In genomic region chr4:2257361-2258001, GRCh38 we compare ENCODE assay signal across 10 cellular contexts. TPM values are rescaled to one million over a fixed set of nuclear protein-coding genes. Genes with fewer than 3 reads are reported as not detected.
A peak's percentile ranks its signal among the peaks of the same experiment; 100 is the strongest.
DNase-seq lines count a peak whose midpoint lies in the region; ATAC-seq and TF ChIP-seq lines count a peak whose summit lies in the region.
"Had no signal": no experiment of that assay in that cellular context is flagged by ENCODE, and none has a peak within 500 bp of the region (broad histone marks: within the 10 kb centered on the region; RNA-seq: fewer than 3 reads in every experiment).

No MANE protein-coding gene starts in this region.

- DNase-seq in activated naive CD8-positive, alpha-beta T cell treated with anti-CD3 and anti-CD28 coated beads for 36 hours = peak; percentile 0
- DNase-seq in activated naive CD8-positive, alpha-beta T cell treated with anti-CD3 and anti-CD28 coated beads, Interleukin-2, amount 50 U/mL, for 24 hours = no peak
- DNase-seq in neural crest cell (ENCODE audit: low read depth, low spot score) (no peak), uterus (peak; percentile 23 to 27), GF-D8 (lab: John Stamatoyannopoulos, UW) (no peak), NCI-H128 (lab: John Stamatoyannopoulos, UW; ENCODE audit: unreplicated experiment) (no peak)
- DNase-seq: NCI-H1930, SJCRH30 had no signal

- intact Hi-C loops in uterus (cut with DNase I; ENCODE audit: low total_unique reads) = no loop called here

- WGBS in gastroesophageal sphincter (ENCODE audit: low coverage in 1 of 2), 2 donors = no CpG with 5 or more reads among the region's 14 CpGs

- H3K36me3 ChIP-seq in gastroesophageal sphincter (peaks cover 0 to 49% of the 10 kb centered on the region in 2 donors), uterus (no peaks in the 10 kb centered on the region)
- H3K36me3 ChIP-seq: SJCRH30 had no signal

- peak overlapping the region; percentile 4 to 97 (median 94) for H3K27ac ChIP-seq in gastroesophageal sphincter
- peak overlapping the region; percentile 89 to 93 for H3K27ac ChIP-seq in uterus
- H3K27ac ChIP-seq: SJCRH30 had no signal

- no peaks in the 10 kb centered on the region for H3K27me3 ChIP-seq in gastroesophageal sphincter
- H3K27me3 ChIP-seq in uterus = no peaks in the 10 kb centered on the region
- H3K27me3 ChIP-seq: SJCRH30 had no signal

- no peaks in the 10 kb centered on the region for H3K9me3 ChIP-seq in gastroesophageal sphincter
- no peaks in the 10 kb centered on the region for H3K9me3 ChIP-seq in uterus
- H3K9me3 ChIP-seq: SJCRH30 had no signal

- TF ChIP-seq CTCF in gastroesophageal sphincter (IDR thresholded peaks at IDR 0.05) (no peak), neural crest cell (conservative IDR thresholded peaks at IDR 0.05) (no peak), uterus (IDR thresholded peaks at IDR 0.05) (no peak)

- ATAC-seq in activated naive CD8-positive, alpha-beta T cell treated with anti-CD3 and anti-CD28 coated beads, Interleukin-2, amount 50 U/mL, for 24 hours = no peak
- ATAC-seq in gastroesophageal sphincter = no peak
- no peak for ATAC-seq in HG02973 (IDR thresholded peaks at IDR 0.05; ENCODE audit: unreplicated experiment)

- H3K4me1 ChIP-seq in gastroesophageal sphincter (peaks cover 5 to 81% (median 59%) of the 10 kb centered on the region in 3 donors), uterus (peaks cover 9 to 55% of the 10 kb centered on the region in 2 donors)
- H3K4me1 ChIP-seq: SJCRH30 had no signal

- no peaks in the 10 kb centered on the region for H3K9me3 Mint-ChIP-seq in activated naive CD8-positive, alpha-beta T cell treated with anti-CD3 and anti-CD28 coated beads for 36 hours
- no peaks in the 10 kb centered on the region for H3K9me3 Mint-ChIP-seq in activated naive CD8-positive, alpha-beta T cell treated with anti-CD3 and anti-CD28 coated beads, Interleukin-2, amount 50 U/mL, for 24 hours
- no peaks in the 10 kb centered on the region for H3K9me3 Mint-ChIP-seq in neural crest cell

- no peaks in the 10 kb centered on the region for H3K4me1 Mint-ChIP-seq in activated naive CD8-positive, alpha-beta T cell treated with anti-CD3 and anti-CD28 coated beads for 36 hours
- H3K4me1 Mint-ChIP-seq in activated naive CD8-positive, alpha-beta T cell treated with anti-CD3 and anti-CD28 coated beads, Interleukin-2, amount 50 U/mL, for 24 hours = no peaks in the 10 kb centered on the region
- no peaks in the 10 kb centered on the region for H3K4me1 Mint-ChIP-seq in neural crest cell

- H3K36me3 Mint-ChIP-seq in activated naive CD8-positive, alpha-beta T cell treated with anti-CD3 and anti-CD28 coated beads for 36 hours = no peaks in the 10 kb centered on the region
- no peaks in the 10 kb centered on the region for H3K36me3 Mint-ChIP-seq in activated naive CD8-positive, alpha-beta T cell treated with anti-CD3 and anti-CD28 coated beads, Interleukin-2, amount 50 U/mL, for 24 hours (ENCODE audit: low read depth)
- no peaks in the 10 kb centered on the region for H3K36me3 Mint-ChIP-seq in neural crest cell (ENCODE audit: low read depth)

- no peaks in the 10 kb centered on the region for H3K27me3 Mint-ChIP-seq in activated naive CD8-positive, alpha-beta T cell treated with anti-CD3 and anti-CD28 coated beads for 36 hours
- no peaks in the 10 kb centered on the region for H3K27me3 Mint-ChIP-seq in activated naive CD8-positive, alpha-beta T cell treated with anti-CD3 and anti-CD28 coated beads, Interleukin-2, amount 50 U/mL, for 24 hours
- no peaks in the 10 kb centered on the region for H3K27me3 Mint-ChIP-seq in neural crest cell (ENCODE audit: low read depth)

- peak overlapping the region in 1 of 2 donors; percentile 20 for H3K4me3 ChIP-seq in gastroesophageal sphincter
- H3K4me3 ChIP-seq in uterus = no peak overlapping the region
- H3K4me3 ChIP-seq: SJCRH30 had no signal

- no peak overlapping the region for H3K27ac Mint-ChIP-seq in activated naive CD8-positive, alpha-beta T cell treated with anti-CD3 and anti-CD28 coated beads for 36 hours
- no peak overlapping the region for H3K27ac Mint-ChIP-seq in activated naive CD8-positive, alpha-beta T cell treated with anti-CD3 and anti-CD28 coated beads, Interleukin-2, amount 50 U/mL, for 24 hours
- H3K27ac Mint-ChIP-seq in neural crest cell (ENCODE audit: unreplicated experiment) = peak overlapping the region; percentile 86

- H3K4me3 Mint-ChIP-seq in activated naive CD8-positive, alpha-beta T cell treated with anti-CD3 and anti-CD28 coated beads for 36 hours = no peak overlapping the region
- H3K4me3 Mint-ChIP-seq in activated naive CD8-positive, alpha-beta T cell treated with anti-CD3 and anti-CD28 coated beads, Interleukin-2, amount 50 U/mL, for 24 hours = no peak overlapping the region
- peak overlapping the region; percentile 59 for H3K4me3 Mint-ChIP-seq in neural crest cell

- TF ChIP-seq POLR2A in gastroesophageal sphincter (IDR thresholded peaks at IDR 0.05) (no peak), uterus (IDR thresholded peaks at IDR 0.05) (no peak)

- no peak for TF ChIP-seq EP300 in gastroesophageal sphincter (IDR thresholded peaks at IDR 0.05)

RNA-seq across cellular contexts. Expression of gene MXD4, which starts 4.4 kb away (rescaled TPM):
- 1 to 10 TPM in 1 of 2 experiments, under 1 TPM in 1; 0.78 to 1.2 TPM for total RNA-seq in activated naive CD8-positive, alpha-beta T cell treated with anti-CD3 and anti-CD28 coated beads for 36 hours
- total RNA-seq in gastroesophageal sphincter = 10 to 100 TPM; 36.1 to 76.2 (median 55.6) TPM
- 47.1 and 54.3 TPM in 2 replicates for total RNA-seq in neural crest cell
- total RNA-seq in uterus = 10 to 100 TPM; 15.4 to 53.1 (median 31.8) TPM

RNA-seq across cellular contexts. Expression of gene HAUS3, which starts 15.6 kb away (rescaled TPM):
- total RNA-seq in activated naive CD8-positive, alpha-beta T cell treated with anti-CD3 and anti-CD28 coated beads for 36 hours = 10 to 100 TPM; 23.6 to 23.7 TPM
- total RNA-seq in gastroesophageal sphincter (10 to 100 TPM in 3 of 4 donors, 1 to 10 TPM in 1; 10.0 to 16.3 (median 12.7) TPM), neural crest cell (26.1 and 26.9 TPM in 2 replicates), uterus (10 to 100 TPM in 3 of 4 donors, 1 to 10 TPM in 1; 7.4 to 29.9 (median 14.2) TPM)

RNA-seq across cellular contexts. Expression of gene POLN, which starts 15.6 kb away (rescaled TPM):
- 1 to 10 TPM in 1 of 2 experiments, under 1 TPM in 1; 0.92 to 1.0 TPM for total RNA-seq in activated naive CD8-positive, alpha-beta T cell treated with anti-CD3 and anti-CD28 coated beads for 36 hours
- 1 to 10 TPM; 1.5 to 4.6 (median 2.6) TPM for total RNA-seq in gastroesophageal sphincter
- total RNA-seq in neural crest cell = 4.0 and 5.6 TPM in 2 replicates
- 1 to 10 TPM in 2 of 4 donors, under 1 TPM in 1, not detected in 1; 0.26 to 5.8 (median 5.5) TPM for total RNA-seq in uterus

Comparison
In these comparisons a context has a peak if more than half of its experiments do, and no peak if none do; other contexts are left out.
1. DNase-seq: peak in activated naive CD8-positive, alpha-beta T cell treated with anti-CD3 and anti-CD28 coated beads for 36 hours (single experiment) and uterus (2 of 2); none in activated naive CD8-positive, alpha-beta T cell treated with anti-CD3 and anti-CD28 coated beads, Interleukin-2, amount 50 U/mL, for 24 hours (single experiment), neural crest cell (single experiment), GF-D8 (single experiment) and NCI-H128 (single experiment).
2. RNA of gene MXD4, which starts 4.4 kb away (total RNA-seq): 36.1 to 76.2 TPM in gastroesophageal sphincter, 47.1 to 54.3 TPM in neural crest cell and 15.4 to 53.1 TPM in uterus; 0.78 to 1.2 TPM in activated naive CD8-positive, alpha-beta T cell treated with anti-CD3 and anti-CD28 coated beads for 36 hours; every median in the first group is over 4 times any median in the second.